In the genomic region with DNA sequence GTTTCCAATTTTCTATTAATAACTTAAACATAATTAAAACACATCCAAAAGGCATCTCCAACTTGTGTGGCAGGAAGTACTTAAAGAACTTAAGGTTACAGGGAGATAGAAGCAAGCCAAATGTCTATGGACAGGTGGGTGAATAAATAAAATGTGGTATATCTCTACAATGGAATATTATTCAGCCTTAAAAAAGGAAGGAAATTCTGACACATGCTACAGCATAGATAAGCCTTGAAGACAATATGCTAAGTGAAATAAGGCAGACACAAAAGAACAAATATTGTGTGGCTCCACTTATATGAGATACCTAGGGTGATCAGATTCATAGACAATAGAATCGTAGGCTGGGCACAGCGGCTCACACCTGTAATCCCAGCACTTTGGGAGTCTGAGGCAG, we compare ENCODE assay signal across 28 cellular contexts.
"Had no signal": no experiment of that assay in that cellular context is flagged by ENCODE, and none has a peak within 500 bp of the region (broad histone marks: within the 10 kb centered on the region; RNA-seq: fewer than 3 reads in every experiment).

No MANE protein-coding gene starts in this region.

- H3K9me3 Mint-ChIP-seq: natural killer cell; nephron; neural progenitor cell; stimulated activated effector memory CD8-positive, alpha-beta T cell treated with anti-CD3 and anti-CD28 coated beads, Interleukin-12 subunit alpha, Interleukin-12 subunit beta, amount 100 ng/mL, for 72 hours; stimulated activated naive B cell treated with anti-CD40 and anti-IgM and Interleukin-4, amounts not matched to agents 10 μg/mL and 1 μg/mL and 100 μg/mL, for 72 hours; stimulated activated naive CD8-positive, alpha-beta T cell treated with anti-CD3 and anti-CD28 coated beads, Interleukin-15, Interleukin-2, amounts not matched to agents 100 ng/mL and 50 ng/mL, for 24 hours had no signal

- H3K27ac Mint-ChIP-seq: natural killer cell; nephron; neural progenitor cell; progenitor cell of endocrine pancreas; stimulated activated effector memory CD8-positive, alpha-beta T cell treated with anti-CD3 and anti-CD28 coated beads, Interleukin-12 subunit alpha, Interleukin-12 subunit beta, amount 100 ng/mL, for 72 hours; stimulated activated naive B cell treated with anti-CD40 and anti-IgM and Interleukin-4, amounts not matched to agents 10 μg/mL and 1 μg/mL and 100 μg/mL, for 72 hours; stimulated activated naive CD8-positive, alpha-beta T cell treated with anti-CD3 and anti-CD28 coated beads, Interleukin-15, Interleukin-2, amounts not matched to agents 100 ng/mL and 50 ng/mL, for 24 hours had no signal

- H3K79me2 ChIP-seq: parathyroid adenoma had no signal

- H3K36me3 Mint-ChIP-seq: natural killer cell; neural progenitor cell; stimulated activated effector memory CD8-positive, alpha-beta T cell treated with anti-CD3 and anti-CD28 coated beads, Interleukin-12 subunit alpha, Interleukin-12 subunit beta, amount 100 ng/mL, for 72 hours; stimulated activated naive B cell treated with anti-CD40 and anti-IgM and Interleukin-4, amounts not matched to agents 10 μg/mL and 1 μg/mL and 100 μg/mL, for 72 hours had no signal

- H3K27ac ChIP-seq: neural progenitor cell, ovary, parathyroid adenoma, psoas muscle, right lobe of liver, sigmoid colon, stomach, thoracic aorta, thyroid gland, tibial nerve, upper lobe of left lung had no signal

- H3K36me3 ChIP-seq: neural progenitor cell, ovary, right lobe of liver, sigmoid colon, stomach, thoracic aorta, thyroid gland, tibial nerve, upper lobe of left lung had no signal

- H3K9ac ChIP-seq: neural progenitor cell, parathyroid adenoma had no signal

- ATAC-seq: natural killer cell; psoas muscle; right lobe of liver; stimulated activated effector memory CD8-positive, alpha-beta T cell treated with anti-CD3 and anti-CD28 coated beads, Interleukin-12 subunit alpha, Interleukin-12 subunit beta, amount 100 ng/mL, for 72 hours; stimulated activated naive B cell treated with anti-CD40 and anti-IgM and Interleukin-4, amounts not matched to agents 10 μg/mL and 1 μg/mL and 100 μg/mL, for 72 hours had no signal

- DNase-seq: natural killer cell; occipital lobe; posterior cingulate gyrus; psoas muscle; right cardiac atrium; right lobe of liver; sigmoid colon; small intestine; stimulated activated CD4-positive, alpha-beta T cell treated with anti-CD3 and anti-CD28 coated beads, Interleukin-15, amount 100 ng/mL, for 24 hours; stimulated activated CD4-positive, alpha-beta T cell treated with anti-CD3 and anti-CD28 coated beads, Interleukin-2, amount 100 ng/mL, for 24 hours; stimulated activated CD4-positive, alpha-beta T cell treated with anti-CD3 and anti-CD28 coated beads, Interleukin-2, amount 100 ng/mL, for 48 hours; stimulated activated CD4-positive, alpha-beta T cell treated with anti-CD3 and anti-CD28 coated beads, Interleukin-4, amount 100 ng/mL, for 24 hours; stimulated activated naive B cell treated with anti-CD40 and anti-IgM and Interleukin-4, amounts not matched to agents 10 μg/mL and 1 μg/mL and 100 μg/mL, for 72 hours; stimulated activated naive CD4-positive, alpha-beta T cell treated with Interleukin-2 at 50 U/mL for 16 hours; stomach; thyroid gland; trophoblast cell; upper lobe of left lung had no signal

- H3K9me3 ChIP-seq: ovary, psoas muscle, right lobe of liver, sigmoid colon, stomach, thoracic aorta, thyroid gland, tibial nerve, upper lobe of left lung had no signal

- H3K4me1 ChIP-seq: neural progenitor cell, parathyroid adenoma, psoas muscle, right lobe of liver, sigmoid colon, stomach, thyroid gland, tibial nerve, upper lobe of left lung had no signal

- FAIRE-seq: small intestine, urothelium cell line had no signal

- H3K27me3 ChIP-seq: ovary, right lobe of liver, thyroid gland, tibial nerve, upper lobe of left lung had no signal

- H3K4me3 ChIP-seq: neural progenitor cell, ovary, psoas muscle, right lobe of liver, sigmoid colon, stomach, thoracic aorta, thyroid gland, tibial nerve, upper lobe of left lung had no signal

- H2AFZ ChIP-seq: neural progenitor cell, parathyroid adenoma had no signal

- H3K4me2 ChIP-seq: neural progenitor cell had no signal
